ENCODE assay signal across 4 cellular contexts in genomic region chr11:45981826-45982225, GRCh38. TPM values are rescaled to one million over a fixed set of nuclear protein-coding genes. Genes with fewer than 3 reads are reported as not detected.
"Had no signal": no experiment of that assay in that cellular context is flagged by ENCODE, and none has a peak within 500 bp of the region (broad histone marks: within the 10 kb centered on the region; RNA-seq: fewer than 3 reads in every experiment).

No MANE protein-coding gene starts in this region.

RNA-seq across cellular contexts. Expression of gene LARGE2, which starts 59.4 kb away (rescaled TPM):
- total RNA-seq: skeletal muscle tissue, subcutaneous adipose tissue, tibial nerve had no signal
- polyA plus RNA-seq: aorta had no signal
